2 cellular contexts compared by ENCODE assay signal in the genomic region with DNA sequence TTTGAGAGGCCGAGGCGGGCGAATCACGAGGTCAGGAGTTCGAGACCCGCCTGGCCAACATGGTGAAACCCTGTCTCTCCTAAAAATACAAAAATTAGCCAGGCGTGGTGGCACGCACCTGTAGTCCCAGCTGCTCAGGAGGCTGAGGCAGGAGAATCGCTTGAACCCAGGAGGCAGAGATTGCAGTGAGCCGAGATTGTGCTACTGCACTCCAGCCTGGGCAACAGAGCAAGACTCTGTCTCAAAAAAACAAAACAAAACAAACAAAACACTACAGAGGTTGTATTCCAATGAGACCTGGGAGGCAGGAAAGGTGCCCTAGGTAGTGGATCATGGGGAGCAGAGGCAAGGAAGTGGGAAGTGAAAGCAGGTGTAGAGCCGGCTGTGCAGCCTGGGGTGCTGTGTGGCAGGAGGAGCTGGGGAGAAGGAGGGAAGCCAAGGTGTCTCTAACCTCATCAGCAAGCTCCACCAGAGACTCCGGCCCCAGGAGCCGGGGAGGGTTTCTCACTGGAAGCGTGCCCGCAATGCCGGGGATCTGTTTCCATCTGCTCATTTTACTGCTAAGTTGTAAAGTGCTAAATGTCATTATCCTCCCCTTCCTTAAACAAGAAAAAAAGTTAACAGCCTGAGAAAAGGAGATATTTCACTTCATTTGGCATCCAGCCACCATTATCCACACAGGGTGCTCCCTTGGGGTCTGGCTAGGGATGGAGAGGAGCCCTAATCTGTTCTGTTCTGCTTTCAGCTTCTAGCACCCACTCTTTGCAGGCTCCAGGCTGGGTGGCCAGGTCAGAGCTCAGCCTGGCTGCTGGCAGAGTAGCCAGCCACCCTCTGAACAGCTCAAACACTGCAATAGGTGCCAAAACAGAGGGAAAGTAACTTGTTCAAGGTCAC. TPM values are rescaled to one million over a fixed set of nuclear protein-coding genes. Genes with fewer than 3 reads are reported as not detected.
"Had no signal": no experiment of that assay in that cellular context is flagged by ENCODE, and none has a peak within 500 bp of the region (broad histone marks: within the 10 kb centered on the region; RNA-seq: fewer than 3 reads in every experiment).

No MANE protein-coding gene starts in this region.

RNA-seq across cellular contexts. Expression of a gene that starts 25.0 kb away (rescaled TPM):
- total RNA-seq: astrocyte, osteocyte had no signal
